8 cellular contexts compared by ENCODE assay signal in genomic region chr9:34993502-34994428, GRCh38. TPM values are rescaled to one million over a fixed set of nuclear protein-coding genes. Genes with fewer than 3 reads are reported as not detected.
A peak's percentile ranks its signal among the peaks of the same experiment; 100 is the strongest.
DNase-seq lines count a peak whose midpoint lies in the region; ATAC-seq, FAIRE-seq and TF ChIP-seq lines count a peak whose summit lies in the region.

No MANE protein-coding gene starts in this region.

- H3K79me2 ChIP-seq in K562 (ENCODE audit: control insufficient read depth, insufficient read depth, low read length) = no peaks in the 10 kb centered on the region; the same call in 2 of the 3 replicates

- BruUV-seq in K562 (replicated peaks; lab: Mats Ljungman, UMichigan) = no TSS peak

- H2AFZ ChIP-seq in K562 (ENCODE audit: low read depth, low read length) = no peak overlapping the region

- no peak for TF ChIP-seq EP300 in K562 (IDR thresholded peaks at IDR 0.05; ENCODE audit: low read length)

- H3K4me2 ChIP-seq in K562 (ENCODE audit: insufficient read depth, low read length) = peak overlapping the region; percentile 27

- H3K9me1 ChIP-seq in K562 (ENCODE audit: control insufficient read depth, insufficient read depth, low read length) = peaks cover 9% of the 10 kb centered on the region

- CTCF ChIA-PET in K562 (lab: Yijun Ruan, JAX; ENCODE audit: low intra/inter-chr PET ratio) = interaction anchor here (1.2 kb wide), 1 partner anchor 94 kb away, joined by 3 read pairs; no protein-coding TSS in a partner anchor

- no peak for TF ChIP-seq CTCF in K562 (IDR thresholded peaks at IDR 0.05 in 2 of 3, conservative IDR thresholded peaks at IDR 0.05 in 1 of 3; ENCODE audit: insufficient read depth in 2 of 3, low read depth in 1 of 3, low read length in 3 of 3)

- WGBS in K562 (ENCODE audit: insufficient coverage, low coverage, missing lambda C conversion rate) = 30% methylated on average over 8 of the region's 10 CpGs

- no peak for TF ChIP-seq RAD21 in K562 (CRISPR knock-in tag; conservative IDR thresholded peaks at IDR 0.05 in 1 of 2, IDR thresholded peaks at IDR 0.05 in 1 of 2)

- intact Hi-C loops in K562 (cut with micrococcal nuclease) = no loop called here

- peaks cover 5% of the 10 kb centered on the region; the same call in 2 of the 3 replicates for H3K36me3 ChIP-seq in K562 (ENCODE audit: control insufficient read depth, insufficient read depth, low read length)
- peaks cover 0 to 19% (median 16%) of the 10 kb centered on the region in 5 donors for H3K36me3 ChIP-seq in subcutaneous abdominal adipose tissue (ENCODE audit: control insufficient read depth in 5 of 5, insufficient read depth in 5 of 5, low read length in 5 of 5)

- peak overlapping the region in 1 of 2 experiments; percentile 0; a peak in 1 of 4 replicates for H3K9ac ChIP-seq in K562 (ENCODE audit: insufficient read depth in 1 of 2, low read depth in 2 of 2, low read length in 2 of 2)
- H3K9ac ChIP-seq in subcutaneous abdominal adipose tissue (ENCODE audit: low read length in 5 of 5) = peak overlapping the region; percentile 23 to 81 (median 48)

- H3K27me3 ChIP-seq in K562 (ENCODE audit: control insufficient read depth in 2 of 2, insufficient read depth in 2 of 2, low read length in 2 of 2) = no peaks in the 10 kb centered on the region
- H3K27me3 ChIP-seq in subcutaneous abdominal adipose tissue (ENCODE audit: control insufficient read depth in 5 of 5, insufficient read depth in 4 of 5, low read length in 5 of 5) = no peaks in the 10 kb centered on the region

- ATAC-seq in K562 = no peak

- POLR2A ChIA-PET in K562 (lab: Yijun Ruan, JAX) = interaction anchor here (0.6 kb wide), 1 partner anchor 28 kb away, joined by 3 read pairs; no protein-coding TSS in a partner anchor

- peak; percentile 23 for DNase-seq in stimulated activated CD4-positive, alpha-beta T cell treated with anti-CD3 and anti-CD28 coated beads, Interleukin-4, amount 100 ng/mL, for 1 hour
- no peak for DNase-seq in stimulated activated CD4-positive, alpha-beta T cell treated with anti-CD3 and anti-CD28 coated beads, Interleukin-4, amount 100 ng/mL, for 4 hours
- no peak for DNase-seq in K562 (ENCODE audit: extremely low read depth in 1 of 4, low spot score in 3 of 4)
- peak; percentile 72 for DNase-seq in islet precursor cell
- DNase-seq in COLO829 (ENCODE audit: low spot score) = no peak
- DNase-seq in activated gamma-delta T cell (lab: John Stamatoyannopoulos, UW) = no peak
- DNase-seq in Kasumi-1 (lab: John Stamatoyannopoulos, UW) = no peak

- TF ChIP-seq POLR2A in K562 (conservative IDR thresholded peaks at IDR 0.05) = no peak

- H4K20me1 ChIP-seq in K562 (replicated peaks; ENCODE audit: control insufficient read depth, insufficient read depth, low read length) = no peaks in the 10 kb centered on the region

- in situ Hi-C loops in K562 (cut with MboI) = no loop called here

- H3K27ac ChIP-seq in K562 (ENCODE audit: extremely low read depth, low read depth, low read length) = peak overlapping the region; percentile 79; the same call in 2 of the 3 replicates
- peak overlapping the region; percentile 61 for H3K27ac ChIP-seq in subcutaneous abdominal adipose tissue (ENCODE audit: low read depth, low read length)

- H3K4me1 ChIP-seq in K562 (replicated peaks in 1 of 2; ENCODE audit: control insufficient read depth in 2 of 2, insufficient read depth in 2 of 2, low read length in 2 of 2) = peaks cover 63 to 64% of the 10 kb centered on the region in 2 experiments
- peaks cover 18 to 67% (median 55%) of the 10 kb centered on the region in 5 donors for H3K4me1 ChIP-seq in subcutaneous abdominal adipose tissue (ENCODE audit: control insufficient read depth in 5 of 5, insufficient read depth in 5 of 5, low read length in 5 of 5)

- H3K4me3 ChIP-seq in K562 = no peak overlapping the region
- no peak overlapping the region for H3K4me3 ChIP-seq in subcutaneous abdominal adipose tissue (ENCODE audit: low read depth in 1 of 5, low read length in 5 of 5)

- no peak for FAIRE-seq in K562 (lab: Jason Lieb, UNC)

- no peaks in the 10 kb centered on the region for H3K9me3 ChIP-seq in K562 (replicated peaks; ENCODE audit: control insufficient read depth, insufficient read depth, low read depth, low read length)
- no peaks in the 10 kb centered on the region for H3K9me3 ChIP-seq in subcutaneous abdominal adipose tissue (ENCODE audit: control insufficient read depth in 5 of 5, low read length in 5 of 5)

TF ChIP-seq in K562, 482 proteins besides CTCF, POLR2A, EP300 and RAD21 (continues in another document):
- TF ChIP-seq E2F4 (CRISPR knock-in tag; IDR thresholded peaks at IDR 0.05; ENCODE audit: low read depth) = no peak
- TF ChIP-seq RBM34 (IDR thresholded peaks at IDR 0.05; ENCODE audit: borderline replicate concordance, insufficient read depth, low read length) = no peak
- TF ChIP-seq RBM22 (IDR thresholded peaks at IDR 0.05; ENCODE audit: low read depth, low read length, poor library complexity, severe bottlenecking) = no peak
- TF ChIP-seq HNRNPUL1 (IDR thresholded peaks at IDR 0.05; ENCODE audit: low read length) = no peak
- TF ChIP-seq POLR3G (IDR thresholded peaks at IDR 0.05; ENCODE audit: extremely low read depth, insufficient read length, insufficient replicate concordance) = no peak
- no peak for TF ChIP-seq HDAC1 (IDR thresholded peaks at IDR 0.05)
- TF ChIP-seq, protein P1, sequence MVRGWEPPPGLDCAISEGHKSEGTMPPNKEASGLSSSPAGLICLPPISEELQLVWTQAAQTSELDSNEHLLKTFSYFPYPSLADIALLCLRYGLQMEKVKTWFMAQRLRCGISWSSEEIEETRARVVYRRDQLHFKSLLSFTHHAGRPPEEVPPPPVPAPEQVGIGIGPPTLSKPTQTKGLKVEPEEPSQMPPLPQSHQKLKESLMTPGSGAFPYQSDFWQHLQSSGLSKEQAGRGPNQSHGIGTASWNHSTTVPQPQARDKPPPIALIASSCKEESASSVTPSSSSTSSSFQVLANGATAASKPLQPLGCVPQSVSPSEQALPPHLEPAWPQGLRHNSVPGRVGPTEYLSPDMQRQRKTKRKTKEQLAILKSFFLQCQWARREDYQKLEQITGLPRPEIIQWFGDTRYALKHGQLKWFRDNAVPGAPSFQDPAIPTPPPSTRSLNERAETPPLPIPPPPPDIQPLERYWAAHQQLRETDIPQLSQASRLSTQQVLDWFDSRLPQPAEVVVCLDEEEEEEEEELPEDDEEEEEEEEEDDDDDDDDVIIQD (CRISPR knock-in tag; IDR thresholded peaks at IDR 0.05) = no peak
- no peak for TF ChIP-seq CAMTA2 (CRISPR knock-in tag; conservative IDR thresholded peaks at IDR 0.05)

RNA-seq across cellular contexts. Expression of gene DNAJB5, which starts 4.2 kb away (rescaled TPM):
- total RNA-seq in K562 (2011; cell fraction: chromatin; rRNA removed; ENCODE audit: low replicate concordance) = 1.4 and 3.1 TPM in 2 replicates
- total RNA-seq in K562 (2011; cell fraction: nucleolus; rRNA removed) = 1.7 and 1.8 TPM in 2 replicates
- 1.8 and 3.4 TPM in 2 replicates for total RNA-seq in K562 (2011; cell fraction: nucleoplasm; rRNA removed)
- total RNA-seq in K562 (2014; rRNA removed) (4.1 and 5.2 TPM in 2 replicates), K562 (2014; rRNA removed; fragmentation: Illumina TruSeq; extraction: Trizol) (3.7 TPM in 2 replicates), K562 (2015; rRNA removed; fragmentation: Illumina TruSeq; extraction: Trizol) (2.6 and 2.7 TPM in 2 replicates), K562 (2021) (3.6 and 4.4 TPM in 2 replicates)
- polyA plus RNA-seq in K562 (2011; rRNA removed) (1.5 and 1.7 TPM in 2 replicates), K562 (2014; fragmentation: Illumina TruSeq; extraction: Trizol) (7.4 and 7.8 TPM in 2 replicates), K562 (2014; fragmentation: Nextera tagmentation; extraction: Ambion mirVana) (under 1 TPM; 0.15 to 0.63 TPM), K562 (2014; rRNA removed) (3.7 and 4.2 TPM in 2 replicates)
- 2.7 and 2.8 TPM in 2 replicates for polyA plus RNA-seq in K562 (2011; cell fraction: cytosol; rRNA removed)
- 2.3 and 4.1 TPM in 2 replicates for polyA plus RNA-seq in K562 (2011; cell fraction: nucleus; rRNA removed)
- 4.6 and 5.0 TPM in 2 replicates for polyA plus RNA-seq in K562 (2012)
- polyA minus RNA-seq in K562 (2011; rRNA and poly(A)+ RNA removed) = 1.0 and 1.6 TPM in 2 replicates
- 1.1 and 1.2 TPM in 2 replicates for polyA minus RNA-seq in K562 (2011; cell fraction: cytosol; rRNA and poly(A)+ RNA removed)
- polyA minus RNA-seq in K562 (2011; cell fraction: nucleus; rRNA and poly(A)+ RNA removed) = 1.2 and 1.4 TPM in 2 replicates

RNA-seq across cellular contexts. Expression of gene PHF24, which starts 35.7 kb away (rescaled TPM):
- total RNA-seq in K562 (2011; cell fraction: chromatin; rRNA removed; ENCODE audit: low replicate concordance) = not detected in 2 replicates
- not detected in 2 replicates for total RNA-seq in K562 (2011; cell fraction: nucleolus; rRNA removed)
- not detected in 2 replicates for total RNA-seq in K562 (2011; cell fraction: nucleoplasm; rRNA removed)
- total RNA-seq in K562 (2014; rRNA removed) = not detected in 2 replicates
- not detected in 2 replicates for total RNA-seq in K562 (2014; rRNA removed; fragmentation: Illumina TruSeq; extraction: Trizol)
- not detected in 2 replicates for total RNA-seq in K562 (2015; rRNA removed; fragmentation: Illumina TruSeq; extraction: Trizol)
- total RNA-seq in K562 (2021) = not detected in 2 replicates
- 0.01 TPM in 2 replicates for polyA plus RNA-seq in K562 (2011; rRNA removed)
- not detected in 2 replicates for polyA plus RNA-seq in K562 (2011; cell fraction: cytosol; rRNA removed)
- 0.01 TPM in 1 of 2 replicates, not detected in the other for polyA plus RNA-seq in K562 (2011; cell fraction: nucleus; rRNA removed)
- polyA plus RNA-seq in K562 (2012) = 0.03 TPM in 1 of 2 replicates, not detected in the other
- not detected in 2 replicates for polyA plus RNA-seq in K562 (2014; fragmentation: Illumina TruSeq; extraction: Trizol)
- polyA plus RNA-seq in K562 (2014; fragmentation: Nextera tagmentation; extraction: Ambion mirVana) = not detected
- 0.01 TPM in 1 of 2 replicates, not detected in the other for polyA plus RNA-seq in K562 (2014; rRNA removed)
- polyA minus RNA-seq in K562 (2011; rRNA and poly(A)+ RNA removed) = not detected in 2 replicates
- polyA minus RNA-seq in K562 (2011; cell fraction: cytosol; rRNA and poly(A)+ RNA removed) = not detected in 2 replicates
- polyA minus RNA-seq in K562 (2011; cell fraction: nucleus; rRNA and poly(A)+ RNA removed) = not detected in 2 replicates

Comparison
In these comparisons a context has a peak if more than half of its experiments do, and no peak if none do; other contexts are left out.
1. DNase-seq: peak in stimulated activated CD4-positive, alpha-beta T cell treated with anti-CD3 and anti-CD28 coated beads, Interleukin-4, amount 100 ng/mL, for 1 hour (single experiment) and islet precursor cell (single experiment); none in stimulated activated CD4-positive, alpha-beta T cell treated with anti-CD3 and anti-CD28 coated beads, Interleukin-4, amount 100 ng/mL, for 4 hours (0 of 2), K562 (0 of 4), COLO829 (single experiment), activated gamma-delta T cell (single experiment) and Kasumi-1 (0 of 2).